ENCODE assay signal across 1 cellular context in the genomic region with DNA sequence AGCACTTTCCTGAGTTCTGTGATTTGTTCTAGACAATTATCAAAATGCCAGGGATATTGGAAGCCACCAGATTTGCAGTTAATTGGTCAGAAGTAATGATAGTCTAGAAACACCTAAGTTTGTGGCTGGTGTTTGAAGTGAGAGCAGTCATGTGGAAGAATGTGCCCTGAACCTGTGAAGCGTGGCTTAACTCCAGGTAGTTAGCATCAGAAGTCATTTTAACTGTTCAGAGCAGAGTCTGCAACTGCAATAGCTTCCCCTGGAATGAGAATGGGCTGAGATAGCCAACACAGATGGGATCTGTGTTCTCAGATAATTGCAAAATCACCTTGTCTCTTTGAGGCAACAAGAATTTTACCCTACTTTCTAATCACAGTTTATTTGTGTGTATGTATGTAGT.
TF ChIP-seq lines count a peak whose summit lies in the region.

No MANE protein-coding gene starts in this region.

TF ChIP-seq in K562, 482 proteins besides CTCF, POLR2A, EP300 and RAD21 (continued from another document):
- TF ChIP-seq, protein P1, sequence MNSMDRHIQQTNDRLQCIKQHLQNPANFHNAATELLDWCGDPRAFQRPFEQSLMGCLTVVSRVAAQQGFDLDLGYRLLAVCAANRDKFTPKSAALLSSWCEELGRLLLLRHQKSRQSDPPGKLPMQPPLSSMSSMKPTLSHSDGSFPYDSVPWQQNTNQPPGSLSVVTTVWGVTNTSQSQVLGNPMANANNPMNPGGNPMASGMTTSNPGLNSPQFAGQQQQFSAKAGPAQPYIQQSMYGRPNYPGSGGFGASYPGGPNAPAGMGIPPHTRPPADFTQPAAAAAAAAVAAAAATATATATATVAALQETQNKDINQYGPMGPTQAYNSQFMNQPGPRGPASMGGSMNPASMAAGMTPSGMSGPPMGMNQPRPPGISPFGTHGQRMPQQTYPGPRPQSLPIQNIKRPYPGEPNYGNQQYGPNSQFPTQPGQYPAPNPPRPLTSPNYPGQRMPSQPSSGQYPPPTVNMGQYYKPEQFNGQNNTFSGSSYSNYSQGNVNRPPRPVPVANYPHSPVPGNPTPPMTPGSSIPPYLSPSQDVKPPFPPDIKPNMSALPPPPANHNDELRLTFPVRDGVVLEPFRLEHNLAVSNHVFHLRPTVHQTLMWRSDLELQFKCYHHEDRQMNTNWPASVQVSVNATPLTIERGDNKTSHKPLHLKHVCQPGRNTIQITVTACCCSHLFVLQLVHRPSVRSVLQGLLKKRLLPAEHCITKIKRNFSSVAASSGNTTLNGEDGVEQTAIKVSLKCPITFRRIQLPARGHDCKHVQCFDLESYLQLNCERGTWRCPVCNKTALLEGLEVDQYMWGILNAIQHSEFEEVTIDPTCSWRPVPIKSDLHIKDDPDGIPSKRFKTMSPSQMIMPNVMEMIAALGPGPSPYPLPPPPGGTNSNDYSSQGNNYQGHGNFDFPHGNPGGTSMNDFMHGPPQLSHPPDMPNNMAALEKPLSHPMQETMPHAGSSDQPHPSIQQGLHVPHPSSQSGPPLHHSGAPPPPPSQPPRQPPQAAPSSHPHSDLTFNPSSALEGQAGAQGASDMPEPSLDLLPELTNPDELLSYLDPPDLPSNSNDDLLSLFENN (IDR thresholded peaks at IDR 0.05; ENCODE audit: low read depth in 2 of 2, low read length in 2 of 2): no peak
- TF ChIP-seq HCFC1 (IDR thresholded peaks at IDR 0.05; ENCODE audit: low read depth, low read length) (no peak), RNF2 (IDR thresholded peaks at IDR 0.05) (no peak), RBM25 (IDR thresholded peaks at IDR 0.05; ENCODE audit: low read depth, low read length, severe bottlenecking) (no peak), ZNF23 (CRISPR knock-in tag; IDR thresholded peaks at IDR 0.05) (no peak)
TF ChIP-seq in K562: peak in this region for 0.
